8 cellular contexts compared by ENCODE assay signal in genomic region chr14:102594514-102595175, GRCh38. TPM values are rescaled to one million over a fixed set of nuclear protein-coding genes. Genes with fewer than 3 reads are reported as not detected.
A peak's percentile ranks its signal among the peaks of the same experiment; 100 is the strongest.
DNase-seq lines count a peak whose midpoint lies in the region; ATAC-seq and TF ChIP-seq lines count a peak whose summit lies in the region.

No MANE protein-coding gene starts in this region.

- H3K36me3 ChIP-seq in HUES48 (ENCODE audit: control insufficient read depth, insufficient read depth, low read length) = no peaks in the 10 kb centered on the region

- peak; percentile 94 for TF ChIP-seq CTCF in epithelial cell of esophagus (IDR thresholded peaks at IDR 0.05; ENCODE audit: insufficient read depth, low read depth, low read length, missing control alignments)

- no peaks in the 10 kb centered on the region for H3K27me3 ChIP-seq in HUES48 (ENCODE audit: control insufficient read depth, insufficient read depth, low read length)

- H3K36me3 Mint-ChIP-seq in stimulated activated naive CD8-positive, alpha-beta T cell treated with anti-CD3 and anti-CD28 coated beads, Interleukin-15, Interleukin-2, amounts not matched to agents 100 ng/mL and 50 ng/mL, for 24 hours (ENCODE audit: low read depth) = peaks cover 4% of the 10 kb centered on the region

- H3K4me3 Mint-ChIP-seq in stimulated activated naive CD8-positive, alpha-beta T cell treated with anti-CD3 and anti-CD28 coated beads, Interleukin-15, Interleukin-2, amounts not matched to agents 100 ng/mL and 50 ng/mL, for 24 hours = peak overlapping the region; percentile 81

- peak overlapping the region; percentile 28 for H3K27ac Mint-ChIP-seq in stimulated activated naive CD8-positive, alpha-beta T cell treated with anti-CD3 and anti-CD28 coated beads, Interleukin-15, Interleukin-2, amounts not matched to agents 100 ng/mL and 50 ng/mL, for 24 hours

- H3K9me3 Mint-ChIP-seq in stimulated activated naive CD8-positive, alpha-beta T cell treated with anti-CD3 and anti-CD28 coated beads, Interleukin-15, Interleukin-2, amounts not matched to agents 100 ng/mL and 50 ng/mL, for 24 hours = no peaks in the 10 kb centered on the region

- H3K27me3 Mint-ChIP-seq in stimulated activated naive CD8-positive, alpha-beta T cell treated with anti-CD3 and anti-CD28 coated beads, Interleukin-15, Interleukin-2, amounts not matched to agents 100 ng/mL and 50 ng/mL, for 24 hours = no peaks in the 10 kb centered on the region

- H3K4me1 Mint-ChIP-seq in stimulated activated naive CD8-positive, alpha-beta T cell treated with anti-CD3 and anti-CD28 coated beads, Interleukin-15, Interleukin-2, amounts not matched to agents 100 ng/mL and 50 ng/mL, for 24 hours (ENCODE audit: low read depth) = peaks cover 42% of the 10 kb centered on the region

- no peak overlapping the region for H3K27ac ChIP-seq in HUES48 (ENCODE audit: low read depth, low read length)

- H3K9ac ChIP-seq in HUES48 (ENCODE audit: low read depth, low read length) = no peak overlapping the region

- peaks cover 21% of the 10 kb centered on the region for H3K4me1 ChIP-seq in HUES48 (ENCODE audit: control insufficient read depth, insufficient read depth, low read length)

- no peak for ATAC-seq in GM21390 (IDR thresholded peaks at IDR 0.05; ENCODE audit: unreplicated experiment)

- H3K4me3 ChIP-seq in GM08714 (ENCODE audit: low read length) = peak overlapping the region; percentile 95; the same call in 1 of the 2 replicates
- H3K4me3 ChIP-seq in HUES48 (ENCODE audit: low read depth, low read length) = peak overlapping the region; percentile 95
- peak overlapping the region; percentile 80 for H3K4me3 ChIP-seq in epithelial cell of esophagus (ENCODE audit: low read length)

- H3K9me3 ChIP-seq in HUES48 (ENCODE audit: control insufficient read depth, insufficient read depth, low read length) = no peaks in the 10 kb centered on the region

- peak; percentile 96 for DNase-seq in NOMO-1 treated with DMSO at 0.1 percent for 48 hours (lab: John Stamatoyannopoulos, UW; ENCODE audit: unreplicated experiment)
- DNase-seq in activated CD8-positive, alpha-beta memory T cell treated with anti-CD3 and anti-CD28 coated beads, Interleukin-2, amount 50 U/mL, for 24 hours (ENCODE audit: extremely low read depth) = peak; percentile 35
- DNase-seq in epithelial cell of esophagus (ENCODE audit: low read depth) = peak; percentile 82
- DNase-seq in mucosa of gallbladder (ENCODE audit: low spot score) = peak; percentile 70

RNA-seq across cellular contexts. Expression of gene RCOR1, which starts 2.2 kb away (rescaled TPM):
- total RNA-seq in mucosa of gallbladder = 28.5 TPM

Comparison
In these comparisons a context has a peak if more than half of its experiments do, and no peak if none do; other contexts are left out.
1. DNase-seq: peak in every context shown above with its lines; median percentile 96 in NOMO-1 treated with DMSO at 0.1 percent for 48 hours; 82 in epithelial cell of esophagus; 70 in mucosa of gallbladder; 35 in activated CD8-positive, alpha-beta memory T cell treated with anti-CD3 and anti-CD28 coated beads, Interleukin-2, amount 50 U/mL, for 24 hours.